ENCODE assay signal across 8 cellular contexts in the genomic region with DNA sequence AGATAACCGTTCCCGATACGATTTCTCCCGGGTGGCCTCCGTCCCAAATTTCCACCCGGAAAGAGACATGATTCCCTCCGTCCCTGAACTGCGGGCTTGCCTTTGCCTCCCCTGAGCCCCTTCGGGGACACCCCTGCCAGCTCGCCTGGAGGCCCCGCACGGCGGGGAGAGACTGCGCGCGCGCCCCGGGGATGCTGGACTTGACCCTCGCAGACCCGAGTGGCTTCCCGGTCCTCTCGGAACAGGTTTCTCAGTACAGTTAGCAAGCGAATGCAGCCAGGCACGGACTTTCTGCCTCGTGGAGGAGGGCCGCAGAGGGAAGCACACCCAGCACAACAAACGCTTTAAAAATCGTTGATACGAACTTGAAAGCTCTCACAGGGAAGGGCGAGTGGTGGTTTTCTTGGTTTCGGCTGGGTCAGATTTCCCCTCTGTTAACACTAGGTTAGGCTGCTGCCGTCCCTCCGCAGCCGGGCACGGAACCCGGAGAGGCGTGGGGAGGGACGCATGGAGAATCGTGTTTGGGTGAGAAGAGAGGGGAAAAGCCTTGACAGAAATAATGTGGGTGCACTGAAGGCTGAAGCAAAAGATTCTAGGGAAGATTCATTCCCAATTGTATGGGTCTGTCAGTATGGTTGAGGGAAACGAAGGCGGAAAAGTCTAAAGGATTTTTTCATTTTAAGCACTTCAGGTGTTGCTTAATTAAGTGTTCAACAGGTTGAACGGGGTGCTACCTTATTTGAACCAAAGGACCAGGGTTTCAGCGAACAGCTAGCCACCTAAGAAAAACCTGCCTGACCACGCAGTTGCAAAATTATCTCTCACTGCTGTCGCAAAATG. TPM values are rescaled to one million over a fixed set of nuclear protein-coding genes. Genes with fewer than 3 reads are reported as not detected.
DNase-seq lines count a peak whose midpoint lies in the region; ATAC-seq and TF ChIP-seq lines count a peak whose summit lies in the region.

No MANE protein-coding gene starts in this region.

- peak; percentile 31 for DNase-seq in DMS53 treated with DMSO at 0.1 percent for 48 hours (lab: John Stamatoyannopoulos, UW; ENCODE audit: unreplicated experiment)
- peak; percentile 59 for DNase-seq in GM23338 (ENCODE audit: low spot score)
- DNase-seq in PC-3: peak; percentile 40
- no peak for DNase-seq in breast epithelium (ENCODE audit: low spot score in 2 of 2)
- DNase-seq in OCI-M2 (lab: John Stamatoyannopoulos, UW; ENCODE audit: unreplicated experiment): no peak

- H3K36me3 ChIP-seq in GM23338 (ENCODE audit: insufficient read depth) (no peaks in the 10 kb centered on the region), PC-3 (ENCODE audit: low read depth, low read length) (no peaks in the 10 kb centered on the region), breast epithelium (no peaks in the 10 kb centered on the region), liver (ENCODE audit: control insufficient read depth in 4 of 4, insufficient read depth in 3 of 4, low read depth in 1 of 4, low read length in 3 of 4) (no peaks in the 10 kb centered on the region), subcutaneous abdominal adipose tissue (ENCODE audit: control insufficient read depth in 5 of 5, insufficient read depth in 5 of 5, low read length in 5 of 5) (no peaks in the 10 kb centered on the region)

- H3K9me2 ChIP-seq in GM23338 (ENCODE audit: insufficient read depth) (no peaks in the 10 kb centered on the region), PC-3 (replicated peaks; ENCODE audit: low read length) (no peaks in the 10 kb centered on the region)

- no peaks in the 10 kb centered on the region for H3K36me3 Mint-ChIP-seq in GM23338 (ENCODE audit: low read depth)

- CTCF ChIA-PET in PC-3 (lab: Charles Lee): interaction anchor here (0.6 to 1.6 kb wide), 2 partner anchors 74 to 88 kb away, joined by 3 to 4 read pairs (median 4); no protein-coding TSS in a partner anchor

- H3K4me1 Mint-ChIP-seq in GM23338: peaks cover 67% of the 10 kb centered on the region

- POLR2A ChIA-PET in PC-3 (lab: Charles Lee; ENCODE audit: unreplicated experiment): interaction anchor here (0.6 kb wide), 1 partner anchor 65 kb away, joined by 18 read pairs; no protein-coding TSS in a partner anchor

- H3K4me1 ChIP-seq in GM23338 (ENCODE audit: insufficient read depth) (peaks cover 47% of the 10 kb centered on the region), PC-3 (ENCODE audit: insufficient read depth, low read length) (peaks cover 42% of the 10 kb centered on the region), breast epithelium (peaks cover 0 to 4% of the 10 kb centered on the region in 2 donors), liver (ENCODE audit: control insufficient read depth in 4 of 4, insufficient read depth in 4 of 4, low read length in 3 of 4) (peaks cover 0 to 18% (median 13%) of the 10 kb centered on the region in 4 donors), subcutaneous abdominal adipose tissue (ENCODE audit: control insufficient read depth in 5 of 5, insufficient read depth in 5 of 5, low read length in 5 of 5) (peaks cover 0 to 51% (median 25%) of the 10 kb centered on the region in 5 donors)

- peak overlapping the region; percentile 90 for H3K4me3 Mint-ChIP-seq in GM23338

- TSS peak; percentile 57 for BruUV-seq in PC-3 (replicated peaks; lab: Mats Ljungman, UMichigan)

- H3K9me3 ChIP-seq in PC-3 (ENCODE audit: low read length) (no peaks in the 10 kb centered on the region), breast epithelium (no peaks in the 10 kb centered on the region), liver (ENCODE audit: control insufficient read depth in 4 of 4, low read length in 3 of 4) (no peaks in the 10 kb centered on the region), subcutaneous abdominal adipose tissue (ENCODE audit: control insufficient read depth in 5 of 5, low read length in 5 of 5) (no peaks in the 10 kb centered on the region)

- H3K27me3 ChIP-seq in GM23338 (ENCODE audit: insufficient read depth) (peaks cover 34% of the 10 kb centered on the region), PC-3 (ENCODE audit: low read length) (no peaks in the 10 kb centered on the region), breast epithelium (peaks cover 2 to 20% of the 10 kb centered on the region in 2 donors), liver (ENCODE audit: control insufficient read depth in 4 of 4, insufficient read depth in 4 of 4, low read length in 3 of 4) (peaks cover 0 to 11% (median 0%) of the 10 kb centered on the region in 4 donors), subcutaneous abdominal adipose tissue (ENCODE audit: control insufficient read depth in 5 of 5, insufficient read depth in 4 of 5, low read length in 5 of 5) (peaks cover 12 to 46% (median 39%) of the 10 kb centered on the region in 5 donors)

- H3K4me3 ChIP-seq in GM23338: peak overlapping the region; percentile 87
- peak overlapping the region; percentile 98 for H3K4me3 ChIP-seq in PC-3 (ENCODE audit: low read length)
- peak overlapping the region; percentile 46 to 76 (median 59) for H3K4me3 ChIP-seq in breast epithelium
- peak overlapping the region; percentile 20 to 73 (median 67) for H3K4me3 ChIP-seq in liver (ENCODE audit: low read depth in 1 of 3, low read length in 3 of 3)
- H3K4me3 ChIP-seq in subcutaneous abdominal adipose tissue (ENCODE audit: low read depth in 1 of 5, low read length in 5 of 5): peak overlapping the region; percentile 62 to 78 (median 68)

- ATAC-seq in GM23338 (peak; percentile 9), PC-3 (no peak), HG02973 (IDR thresholded peaks at IDR 0.05; ENCODE audit: unreplicated experiment) (no peak)

- no peaks in the 10 kb centered on the region for H3K9me3 Mint-ChIP-seq in GM23338

- H3K27ac ChIP-seq in GM23338 (ENCODE audit: low read depth): no peak overlapping the region
- H3K27ac ChIP-seq in PC-3 (ENCODE audit: low read length): peak overlapping the region; percentile 29
- H3K27ac ChIP-seq in breast epithelium: peak overlapping the region in 1 of 2 donors; percentile 18
- no peak overlapping the region for H3K27ac ChIP-seq in liver (ENCODE audit: low read depth in 1 of 2, low read length in 2 of 2)
- H3K27ac ChIP-seq in subcutaneous abdominal adipose tissue (ENCODE audit: low read depth, low read length): no peak overlapping the region

- H3K79me2 ChIP-seq in GM23338 (replicated peaks; ENCODE audit: insufficient read depth) (peaks cover 41% of the 10 kb centered on the region), PC-3 (ENCODE audit: low read length) (peaks cover 52% of the 10 kb centered on the region)

- no peak for TF ChIP-seq CTCF in GM23338 (conservative IDR thresholded peaks at IDR 0.05; ENCODE audit: low read depth in 2 of 2)
- TF ChIP-seq CTCF in PC-3 (conservative IDR thresholded peaks at IDR 0.05; ENCODE audit: low read depth, low read length): no peak
- no peak for TF ChIP-seq CTCF in breast epithelium (IDR thresholded peaks at IDR 0.05)
- no peak for TF ChIP-seq CTCF in liver (IDR thresholded peaks at IDR 0.05; ENCODE audit: low read depth, low read length, missing input control)

- no peak overlapping the region for H3K27ac Mint-ChIP-seq in GM23338

- peaks cover 34% of the 10 kb centered on the region for H3K27me3 Mint-ChIP-seq in GM23338 (ENCODE audit: insufficient read depth, low read depth, poor library complexity)

- H3K4me2 ChIP-seq in GM23338 (peak overlapping the region; percentile 95), PC-3 (ENCODE audit: low read length) (peak overlapping the region; percentile 89)

- intact Hi-C loops in PC-3 (cut with micrococcal nuclease) (loop anchor here (1.0 to 5.0 kb wide), 5 partner anchors 37 to 256 kb away; no protein-coding TSS in a partner anchor), breast epithelium (cut with DNase I; ENCODE audit: low total_unique reads) (no loop called here)

- TF ChIP-seq POLR2A in breast epithelium (IDR thresholded peaks at IDR 0.05): no peak

- no peak for TF ChIP-seq RAD21 in liver (IDR thresholded peaks at IDR 0.05)

- H3K9ac ChIP-seq in PC-3 (ENCODE audit: low read length): peak overlapping the region; percentile 92
- H3K9ac ChIP-seq in liver (ENCODE audit: low read depth in 1 of 2, low read length in 2 of 2): peak overlapping the region in 1 of 2 donors; percentile 15
- H3K9ac ChIP-seq in subcutaneous abdominal adipose tissue (ENCODE audit: low read length in 5 of 5): peak overlapping the region in 4 of 5 donors; percentile 4 to 61 (median 43)

- peaks cover 8% of the 10 kb centered on the region for H3F3A ChIP-seq in GM23338 (replicated peaks; ENCODE audit: low read depth)
- peaks cover 3% of the 10 kb centered on the region for H3F3A ChIP-seq in PC-3 (ENCODE audit: low read length, unreplicated experiment)

- H4K20me1 ChIP-seq in GM23338 (replicated peaks; ENCODE audit: insufficient read depth) (peaks cover 8% of the 10 kb centered on the region), PC-3 (ENCODE audit: low read length) (peaks cover 14% of the 10 kb centered on the region; the same call in 1 of the 2 replicates)

- peak overlapping the region; percentile 93 for H2AFZ ChIP-seq in GM23338
- peak overlapping the region; percentile 59 for H2AFZ ChIP-seq in PC-3 (ENCODE audit: low read length)

- 6% methylated on average over 45 of the region's 45 CpGs for WGBS in liver

TF ChIP-seq in GM23338, 12 proteins besides CTCF, POLR2A, EP300 and RAD21:
- TF ChIP-seq ZNF114 (CRISPR knock-in tag; IDR thresholded peaks at IDR 0.05) (no peak), EZH2 (IDR thresholded peaks at IDR 0.05; ENCODE audit: low read depth, unreplicated experiment) (peak; percentile 8)
TF ChIP-seq in GM23338: peak in this region for 1.

TF ChIP-seq in liver, 16 proteins besides CTCF, POLR2A, EP300 and RAD21 (continues in another document):
- no peak for TF ChIP-seq FOXA2 (IDR thresholded peaks at IDR 0.05)
- TF ChIP-seq HNF4A (conservative IDR thresholded peaks at IDR 0.05): no peak
- TF ChIP-seq HNF4G (IDR thresholded peaks at IDR 0.05): no peak
- no peak for TF ChIP-seq RXRA (IDR thresholded peaks at IDR 0.05)
- no peak for TF ChIP-seq EGR1 (IDR thresholded peaks at IDR 0.05; ENCODE audit: low read depth in 2 of 2)
- TF ChIP-seq, protein P1, sequence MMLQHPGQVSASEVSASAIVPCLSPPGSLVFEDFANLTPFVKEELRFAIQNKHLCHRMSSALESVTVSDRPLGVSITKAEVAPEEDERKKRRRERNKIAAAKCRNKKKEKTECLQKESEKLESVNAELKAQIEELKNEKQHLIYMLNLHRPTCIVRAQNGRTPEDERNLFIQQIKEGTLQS (IDR thresholded peaks at IDR 0.05): no peak
- TF ChIP-seq, protein P2, sequence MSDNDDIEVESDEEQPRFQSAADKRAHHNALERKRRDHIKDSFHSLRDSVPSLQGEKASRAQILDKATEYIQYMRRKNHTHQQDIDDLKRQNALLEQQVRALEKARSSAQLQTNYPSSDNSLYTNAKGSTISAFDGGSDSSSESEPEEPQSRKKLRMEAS (IDR thresholded peaks at IDR 0.05): no peak

RNA-seq across cellular contexts. Expression of a gene that starts 0.9 kb away (rescaled TPM):
- total RNA-seq in GM23338 (2014; rRNA removed; shearing (Covaris generic)): 7.3 and 25.4 TPM in 2 replicates
- polyA plus RNA-seq in GM23338 (2016; fragmentation: Nextera tagmentation; extraction: Ambion mirVana) (3.8 and 5.6 TPM in 2 replicates), liver (under 1 TPM; 0.32 to 0.48 TPM)
- total RNA-seq in PC-3 (2014; rRNA removed) (25.9 and 26.5 TPM in 2 replicates), breast epithelium (1 to 10 TPM; 4.2 to 6.4 (median 4.6) TPM), liver (1 to 10 TPM; 1.3 to 1.8 TPM)

Comparison
In these comparisons a context has a peak if more than half of its experiments do, and no peak if none do; other contexts are left out.
1. DNase-seq: peak in DMS53 treated with DMSO at 0.1 percent for 48 hours (single experiment), GM23338 (single experiment) and PC-3 (single experiment); none in breast epithelium (0 of 2) and OCI-M2 (single experiment).
2. Peak in every context shown above with its lines, with median percentiles within 50 percentile points of each other: H3K4me3 ChIP-seq.